In genomic region chr21:46376856-46377453, GRCh38 we compare ENCODE assay signal across 19 cellular contexts.
"Had no signal": no experiment of that assay in that cellular context is flagged by ENCODE, and none has a peak within 500 bp of the region (broad histone marks: within the 10 kb centered on the region; RNA-seq: fewer than 3 reads in every experiment).

No MANE protein-coding gene starts in this region.

- H3K27ac Mint-ChIP-seq: activated CD8-positive, alpha-beta T cell treated with anti-CD3 and anti-CD28 coated beads, Interleukin-2, amount 10 ng/mL, durations not matched to agents 7 days and 5 days; nephron had no signal

- DNase-seq: activated CD4-positive, alpha-beta T cell treated with anti-CD3 and anti-CD28 coated beads for 4 hours; activated CD8-positive, alpha-beta memory T cell treated with anti-CD3 and anti-CD28 coated beads, Interleukin-2, amount 50 U/mL, for 4 hours; activated CD8-positive, alpha-beta T cell treated with anti-CD3 and anti-CD28 coated beads, Interleukin-2, amount 10 ng/mL, durations not matched to agents 7 days and 5 days; activated effector memory CD4-positive, alpha-beta T cell treated with anti-CD3 and anti-CD28 coated beads, Interleukin-2, amount 50 U/mL, for 16 hours; activated T-cell treated with anti-CD3 and anti-CD28 coated beads, Interleukin-2, amount 50 U/mL, for 48 hours; cortex of kidney; effector CD8-positive, alpha-beta T cell; islet precursor cell; mesenchymal stem cell; SJCRH30; stimulated activated CD4-positive, alpha-beta T cell treated with anti-CD3 and anti-CD28 coated beads, Interleukin-1b, Interleukin-23, amount 100 ng/mL, for 48 hours; T-helper 2 cell; tibial artery had no signal

- H3K27me3 Mint-ChIP-seq: activated naive CD8-positive, alpha-beta T cell; brain had no signal

- ATAC-seq: activated CD8-positive, alpha-beta T cell treated with anti-CD3 and anti-CD28 coated beads, Interleukin-2, amount 10 ng/mL, durations not matched to agents 7 days and 5 days; gastroesophageal sphincter; left lung; sciatic nerve had no signal

- H3K4me3 Mint-ChIP-seq: activated CD8-positive, alpha-beta T cell treated with anti-CD3 and anti-CD28 coated beads, Interleukin-2, amount 10 ng/mL, durations not matched to agents 7 days and 5 days; activated naive CD8-positive, alpha-beta T cell; brain; nephron had no signal
